ENCODE assay signal across 1 cellular context in genomic region chr19:39481676-39482075, GRCh38.
TF ChIP-seq lines count a peak whose summit lies in the region.

No MANE protein-coding gene starts in this region.

TF ChIP-seq in GM23338, 12 proteins besides CTCF, POLR2A, EP300 and RAD21 (continued from another document):
- TF ChIP-seq EZH2 (IDR thresholded peaks at IDR 0.05; ENCODE audit: low read depth, unreplicated experiment) (no peak), ETS1 (IDR thresholded peaks at IDR 0.05) (no peak), STAT1 (IDR thresholded peaks at IDR 0.05; ENCODE audit: unreplicated experiment) (no peak), EZH2phosphoT487 (IDR thresholded peaks at IDR 0.05; ENCODE audit: unreplicated experiment) (no peak), NANOG (IDR thresholded peaks at IDR 0.05; ENCODE audit: borderline replicate concordance) (no peak), POLR2AphosphoS5 (IDR thresholded peaks at IDR 0.05; ENCODE audit: low read depth) (no peak)
